In genomic region chr16:24318670-24319069, GRCh38 we compare ENCODE assay signal across 17 cellular contexts.
"Had no signal": no experiment of that assay in that cellular context is flagged by ENCODE, and none has a peak within 500 bp of the region (broad histone marks: within the 10 kb centered on the region; RNA-seq: fewer than 3 reads in every experiment).

No MANE protein-coding gene starts in this region.

- H3K4me1 Mint-ChIP-seq: activated naive CD4-positive, alpha-beta T cell treated with anti-CD3 and anti-CD28 coated beads, Interleukin-2, amount 50 U/mL, for 24 hours; memory B cell; natural killer cell; stimulated activated memory B cell treated with anti-CD40 and anti-IgM and Interleukin-4, amounts not matched to agents 10 μg/mL and 1 μg/mL and 100 μg/mL, for 72 hours had no signal

- H3K27me3 ChIP-seq: adrenal gland had no signal

- H3K27ac ChIP-seq: adrenal gland, dorsolateral prefrontal cortex, gastroesophageal sphincter, heart right ventricle, left ventricle myocardium inferior had no signal

- ATAC-seq: activated CD8-positive, alpha-beta T cell treated with anti-CD3 and anti-CD28 coated beads, Interleukin-2, amount 10 ng/mL, durations not matched to agents 7 days and 5 days; gastroesophageal sphincter; heart right ventricle; natural killer cell; stimulated activated memory B cell treated with anti-CD40 and anti-IgM and Interleukin-4, amounts not matched to agents 10 μg/mL and 1 μg/mL and 100 μg/mL, for 72 hours had no signal

- H3K36me3 Mint-ChIP-seq: activated naive CD4-positive, alpha-beta T cell treated with anti-CD3 and anti-CD28 coated beads, Interleukin-2, amount 50 U/mL, for 24 hours; memory B cell; natural killer cell; stimulated activated memory B cell treated with anti-CD40 and anti-IgM and Interleukin-4, amounts not matched to agents 10 μg/mL and 1 μg/mL and 100 μg/mL, for 72 hours had no signal

- H3K36me3 ChIP-seq: adrenal gland, gastroesophageal sphincter, heart right ventricle, left ventricle myocardium inferior had no signal

- H3K4me3 Mint-ChIP-seq: activated CD8-positive, alpha-beta T cell treated with anti-CD3 and anti-CD28 coated beads, Interleukin-2, amount 10 ng/mL, durations not matched to agents 7 days and 5 days; activated naive CD4-positive, alpha-beta T cell treated with anti-CD3 and anti-CD28 coated beads, Interleukin-2, amount 50 U/mL, for 24 hours; memory B cell; natural killer cell; stimulated activated memory B cell treated with anti-CD40 and anti-IgM and Interleukin-4, amounts not matched to agents 10 μg/mL and 1 μg/mL and 100 μg/mL, for 72 hours had no signal

- H3K9me3 Mint-ChIP-seq: activated naive CD4-positive, alpha-beta T cell treated with anti-CD3 and anti-CD28 coated beads, Interleukin-2, amount 50 U/mL, for 24 hours; memory B cell; natural killer cell; stimulated activated memory B cell treated with anti-CD40 and anti-IgM and Interleukin-4, amounts not matched to agents 10 μg/mL and 1 μg/mL and 100 μg/mL, for 72 hours had no signal

- H3K4me3 ChIP-seq: adrenal gland, dorsolateral prefrontal cortex, gastroesophageal sphincter, heart right ventricle, left ventricle myocardium inferior had no signal

- DNase-seq: activated CD4-positive, alpha-beta T cell treated with anti-CD3 and anti-CD28 coated beads for 48 hours; activated CD8-positive, alpha-beta memory T cell treated with anti-CD3 and anti-CD28 coated beads, Interleukin-2, amount 50 U/mL, for 4 hours; activated CD8-positive, alpha-beta T cell treated with anti-CD3 and anti-CD28 coated beads, Interleukin-2, amount 10 ng/mL, durations not matched to agents 7 days and 5 days; activated effector memory CD4-positive, alpha-beta T cell treated with anti-CD3 and anti-CD28 coated beads, Interleukin-2, amount 50 U/mL, for 16 hours; activated T-cell treated with anti-CD3 and anti-CD28 coated beads, Interleukin-2, amount 50 U/mL, for 48 hours; adrenal gland; dorsolateral prefrontal cortex; erythroblast; heart right ventricle; kidney; left ventricle myocardium inferior; natural killer cell; stimulated activated CD4-positive, alpha-beta T cell treated with anti-CD3 and anti-CD28 coated beads, Interleukin-2, amount 100 ng/mL, for 48 hours had no signal

- H3K27ac Mint-ChIP-seq: activated CD8-positive, alpha-beta T cell treated with anti-CD3 and anti-CD28 coated beads, Interleukin-2, amount 10 ng/mL, durations not matched to agents 7 days and 5 days; activated naive CD4-positive, alpha-beta T cell treated with anti-CD3 and anti-CD28 coated beads, Interleukin-2, amount 50 U/mL, for 24 hours; memory B cell; natural killer cell; stimulated activated memory B cell treated with anti-CD40 and anti-IgM and Interleukin-4, amounts not matched to agents 10 μg/mL and 1 μg/mL and 100 μg/mL, for 72 hours had no signal

- H3K4me1 ChIP-seq: adrenal gland, gastroesophageal sphincter, heart right ventricle, left ventricle myocardium inferior had no signal
